18 cellular contexts compared by ENCODE assay signal in the genomic region with DNA sequence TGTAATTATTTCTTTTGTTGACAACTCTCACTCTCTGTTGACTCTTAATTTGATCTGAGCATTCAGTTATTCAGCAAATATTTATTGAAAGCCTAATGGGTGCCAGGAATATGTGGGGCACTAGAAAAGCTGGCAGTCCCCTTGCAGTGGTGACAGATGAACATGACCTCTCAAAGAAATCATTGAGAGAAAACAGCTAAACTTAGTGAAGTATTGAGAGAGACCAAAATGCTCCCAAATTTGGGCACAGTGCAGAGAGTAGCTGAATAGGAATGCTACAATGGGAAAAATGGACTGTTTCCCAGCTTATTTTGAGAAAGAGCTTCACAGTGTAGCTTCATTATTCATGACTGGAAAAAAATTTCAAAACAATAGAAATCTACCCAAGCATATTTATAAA.
DNase-seq lines count a peak whose midpoint lies in the region; ATAC-seq and TF ChIP-seq lines count a peak whose summit lies in the region.
"Had no signal": no experiment of that assay in that cellular context is flagged by ENCODE, and none has a peak within 500 bp of the region (broad histone marks: within the 10 kb centered on the region; RNA-seq: fewer than 3 reads in every experiment).

No MANE protein-coding gene starts in this region.

- no peaks in the 10 kb centered on the region for H3K9me3 ChIP-seq in right lobe of liver

- H3K27ac ChIP-seq in right lobe of liver = peak overlapping the region in 2 of 3 donors; percentile 37 to 65
- H3K27ac ChIP-seq: foreskin keratinocyte had no signal

- TF ChIP-seq POLR2A in right lobe of liver (IDR thresholded peaks at IDR 0.05) = no peak

- no peak overlapping the region for H3K4me3 ChIP-seq in right lobe of liver

- ATAC-seq in Right ventricle myocardium inferior (peak; percentile 56), right lobe of liver (peak; percentile 68 to 74 (median 72)), GM19351 (IDR thresholded peaks at IDR 0.05; ENCODE audit: unreplicated experiment) (no peak)
- ATAC-seq: activated T-helper 17 cell treated with anti-CD3 and anti-CD28 coated beads, Interleukin-2, amount 50 U/mL, for 72 hours; foreskin keratinocyte; natural killer cell treated with Interleukin-12 subunit alpha and Interleukin-12 subunit beta and Interleukin-15 and Interleukin-18, amount 100 ng/mL, for 72 hours; stimulated activated naive CD8-positive, alpha-beta T cell treated with anti-CD3 and anti-CD28 coated beads, Interleukin-15, amount 100 ng/mL, for 72 hours; T-helper 17 cell had no signal

- intact Hi-C loops in Right ventricle myocardium inferior (cut with DNase I) (loop anchor here (5.0 to 10.0 kb wide), 3 partner anchors 108 to 850 kb away; no protein-coding TSS in a partner anchor), cardiac septum (cut with DNase I) (loop anchor here (10.0 kb wide), 1 partner anchor 180 kb away; no protein-coding TSS in a partner anchor), right lobe of liver (cut with DNase I) (no loop called here)

- DNase-seq in Right ventricle myocardium inferior (ENCODE audit: missing footprints) (no peak), cardiac septum (ENCODE audit: low spot score) (no peak), cerebellum (ENCODE audit: low spot score) (peak; percentile 3), right lobe of liver (peak in 1 of 3 donors; percentile 50), NCI-H2107 (lab: John Stamatoyannopoulos, UW) (no peak), A172 (ENCODE audit: low spot score) (no peak)
- no peak for DNase-seq in activated T-cell treated with anti-CD3 and anti-CD28 coated beads, Interleukin-2, amount 50 U/mL, for 48 hours
- DNase-seq: activated B cell treated with CpG ODN at 0.5 μM for 24 hours; foreskin keratinocyte; GDM1; HCEC 1CT; mammary epithelial cell; SIG-M5; stimulated activated naive CD8-positive, alpha-beta T cell treated with anti-CD3 and anti-CD28 coated beads, Interleukin-15, amount 100 ng/mL, for 72 hours; T-helper 17 cell had no signal

- H3K27me3 ChIP-seq in right lobe of liver = no peaks in the 10 kb centered on the region
- H3K27me3 ChIP-seq: foreskin keratinocyte had no signal

- H3K4me1 ChIP-seq in right lobe of liver = peaks cover 0 to 33% (median 8%) of the 10 kb centered on the region in 4 donors
- H3K4me1 ChIP-seq: foreskin keratinocyte had no signal

- no peaks in the 10 kb centered on the region for H3K36me3 ChIP-seq in right lobe of liver

- TF ChIP-seq CTCF in right lobe of liver (IDR thresholded peaks at IDR 0.05) = no peak

Comparison
In these comparisons a context has a peak if more than half of its experiments do, and no peak if none do; other contexts are left out.
1. intact Hi-C loops: an anchor here in Right ventricle myocardium inferior (5.0 to 10.0 kb wide) and cardiac septum (10.0 kb wide); none called in right lobe of liver.